ENCODE assay signal across 1 cellular context in the genomic region with DNA sequence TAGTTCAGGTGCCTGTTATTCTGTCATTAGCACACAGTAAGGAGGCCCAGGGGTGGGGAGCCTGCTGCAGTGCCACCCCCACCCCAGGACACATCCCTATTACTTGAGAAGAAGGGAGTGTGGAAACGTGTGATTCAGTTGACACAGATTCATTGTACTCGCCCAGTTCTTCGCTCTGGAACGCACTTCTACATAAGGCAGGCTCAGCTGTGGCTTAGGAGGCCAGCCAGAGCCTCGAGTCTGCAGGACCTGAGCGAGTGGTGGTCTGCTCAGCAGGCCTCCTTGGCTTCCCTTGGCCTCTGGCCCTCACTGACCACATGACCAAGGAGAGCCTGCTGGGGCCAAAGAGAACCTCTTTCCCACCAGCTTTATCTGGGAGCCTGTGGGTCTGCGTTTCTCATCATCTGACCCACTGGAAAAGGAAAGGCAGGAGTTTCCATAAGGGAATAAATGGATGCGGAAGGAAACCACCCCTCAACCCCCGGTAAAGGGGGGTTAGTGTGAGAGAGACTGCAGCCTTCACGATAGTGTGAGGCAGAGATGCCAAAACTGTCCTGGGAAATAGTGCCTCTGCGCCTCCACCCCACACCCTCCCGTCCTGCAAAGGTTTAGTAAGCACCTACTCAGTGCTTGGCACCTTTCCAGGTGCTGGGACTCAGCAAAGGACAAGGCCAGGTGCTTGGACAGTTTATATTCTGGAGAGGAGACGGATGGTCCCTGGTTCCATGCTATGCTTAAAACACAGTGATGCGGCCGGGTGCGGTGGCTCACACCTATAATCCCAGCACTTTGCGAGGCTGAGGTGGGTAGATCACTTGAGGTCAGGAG.
TF ChIP-seq lines count a peak whose summit lies in the region.

No MANE protein-coding gene starts in this region.

TF ChIP-seq in A549, 52 proteins besides CTCF, POLR2A, EP300 and RAD21:
- TF ChIP-seq, protein P1, sequence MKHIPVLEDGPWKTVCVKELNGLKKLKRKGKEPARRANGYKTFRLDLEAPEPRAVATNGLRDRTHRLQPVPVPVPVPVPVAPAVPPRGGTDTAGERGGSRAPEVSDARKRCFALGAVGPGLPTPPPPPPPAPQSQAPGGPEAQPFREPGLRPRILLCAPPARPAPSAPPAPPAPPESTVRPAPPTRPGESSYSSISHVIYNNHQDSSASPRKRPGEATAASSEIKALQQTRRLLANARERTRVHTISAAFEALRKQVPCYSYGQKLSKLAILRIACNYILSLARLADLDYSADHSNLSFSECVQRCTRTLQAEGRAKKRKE (CRISPR knock-in tag; IDR thresholded peaks at IDR 0.05; ENCODE audit: low read depth), result no peak
- TF ChIP-seq ESRRA (IDR thresholded peaks at IDR 0.05; ENCODE audit: borderline replicate concordance, low read length) (no peak), HOXB13 (CRISPR knock-in tag; IDR thresholded peaks at IDR 0.05; ENCODE audit: low read depth) (no peak), TFCP2L1 (CRISPR knock-in tag; IDR thresholded peaks at IDR 0.05) (no peak), JUNB (IDR thresholded peaks at IDR 0.05) (no peak), KDM1A (IDR thresholded peaks at IDR 0.05; ENCODE audit: low read depth) (no peak), FOSL2 (IDR thresholded peaks at IDR 0.05) (no peak), FOSL2 (CRISPR knock-in tag; IDR thresholded peaks at IDR 0.05) (no peak), PHF8 (IDR thresholded peaks at IDR 0.05; ENCODE audit: borderline replicate concordance, low read depth) (no peak)
